2 cellular contexts compared by ENCODE assay signal in the genomic region with DNA sequence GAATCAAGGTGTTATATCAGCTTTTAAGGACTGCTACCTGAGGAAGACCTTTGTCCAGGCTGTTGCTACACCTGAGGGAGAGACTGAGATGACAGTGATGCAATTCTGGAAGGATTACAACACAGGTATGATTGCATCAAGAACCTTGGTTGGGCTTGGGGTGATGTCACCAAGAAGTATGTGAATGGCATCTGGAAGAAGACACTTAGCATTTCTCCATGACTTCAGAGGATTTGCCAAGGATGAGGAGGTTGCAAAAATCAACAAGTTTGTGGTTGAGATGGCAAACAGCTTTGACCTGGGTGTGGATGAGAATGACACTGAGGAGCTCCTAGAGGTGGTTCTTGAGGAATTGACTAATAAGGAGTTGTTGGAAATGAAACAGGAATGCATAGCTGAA.
TF ChIP-seq lines count a peak whose summit lies in the region.

No MANE protein-coding gene starts in this region.

TF ChIP-seq in A549, 52 proteins besides CTCF, POLR2A, EP300 and RAD21 (continued from another document):
- TF ChIP-seq KDM1A (IDR thresholded peaks at IDR 0.05; ENCODE audit: low read depth) = no peak
- no peak for TF ChIP-seq CBX2 (IDR thresholded peaks at IDR 0.05; ENCODE audit: borderline replicate concordance, low read depth)
- no peak; the same call in 2 of the 3 replicates for TF ChIP-seq BCL3 (IDR thresholded peaks at IDR 0.05)
- peak; percentile 30; the same call in 1 of the 2 replicates for TF ChIP-seq JUNB (IDR thresholded peaks at IDR 0.05)
- TF ChIP-seq NPAS2 (CRISPR knock-in tag; IDR thresholded peaks at IDR 0.05; ENCODE audit: borderline replicate concordance) = no peak
- TF ChIP-seq CEBPB (IDR thresholded peaks at IDR 0.05) = peak; percentile 72 to 92
- TF ChIP-seq PBX3 (IDR thresholded peaks at IDR 0.05) = no peak
- no peak for TF ChIP-seq CHD2 (IDR thresholded peaks at IDR 0.05; ENCODE audit: low read length, partially characterized antibody)
- TF ChIP-seq NR3C1 (IDR thresholded peaks at IDR 0.05) = no peak
- peak in 1 of 2 experiments; percentile 42; a peak in 2 of 5 replicates for TF ChIP-seq JUN (IDR thresholded peaks at IDR 0.05)
- no peak for TF ChIP-seq HOXB13 (CRISPR knock-in tag; IDR thresholded peaks at IDR 0.05; ENCODE audit: low read depth)
- no peak for TF ChIP-seq ZC3H11A (IDR thresholded peaks at IDR 0.05)
- peak; percentile 89 for TF ChIP-seq HES2 (IDR thresholded peaks at IDR 0.05)
- no peak for TF ChIP-seq GATA3 (IDR thresholded peaks at IDR 0.05; ENCODE audit: borderline replicate concordance)
- TF ChIP-seq SMC3 (IDR thresholded peaks at IDR 0.05) = no peak
- no peak for TF ChIP-seq RFX5 (IDR thresholded peaks at IDR 0.05)
- TF ChIP-seq ELK1 (IDR thresholded peaks at IDR 0.05; ENCODE audit: low read depth, low read length) = no peak
- TF ChIP-seq, protein P1, sequence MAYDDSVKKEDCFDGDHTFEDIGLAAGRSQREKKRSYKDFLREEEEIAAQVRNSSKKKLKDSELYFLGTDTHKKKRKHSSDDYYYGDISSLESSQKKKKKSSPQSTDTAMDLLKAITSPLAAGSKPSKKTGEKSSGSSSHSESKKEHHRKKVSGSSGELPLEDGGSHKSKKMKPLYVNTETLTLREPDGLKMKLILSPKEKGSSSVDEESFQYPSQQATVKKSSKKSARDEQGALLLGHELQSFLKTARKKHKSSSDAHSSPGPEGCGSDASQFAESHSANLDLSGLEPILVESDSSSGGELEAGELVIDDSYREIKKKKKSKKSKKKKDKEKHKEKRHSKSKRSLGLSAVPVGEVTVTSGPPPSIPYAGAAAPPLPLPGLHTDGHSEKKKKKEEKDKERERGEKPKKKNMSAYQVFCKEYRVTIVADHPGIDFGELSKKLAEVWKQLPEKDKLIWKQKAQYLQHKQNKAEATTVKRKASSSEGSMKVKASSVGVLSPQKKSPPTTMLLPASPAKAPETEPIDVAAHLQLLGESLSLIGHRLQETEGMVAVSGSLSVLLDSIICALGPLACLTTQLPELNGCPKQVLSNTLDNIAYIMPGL (CRISPR knock-in tag; IDR thresholded peaks at IDR 0.05; ENCODE audit: borderline replicate concordance) = no peak
- no peak for TF ChIP-seq RARB (CRISPR knock-in tag; IDR thresholded peaks at IDR 0.05)

TF ChIP-seq in K562, 482 proteins besides CTCF, POLR2A, EP300 and RAD21 (continued from another document):
- TF ChIP-seq ZBTB5 (IDR thresholded peaks at IDR 0.05) = no peak
- TF ChIP-seq TCF7 (IDR thresholded peaks at IDR 0.05; ENCODE audit: borderline replicate concordance) = no peak
- TF ChIP-seq SMAD1 (IDR thresholded peaks at IDR 0.05; ENCODE audit: low read depth, low read length, partially characterized antibody) = no peak
- no peak for TF ChIP-seq THRAP3 (IDR thresholded peaks at IDR 0.05; ENCODE audit: borderline replicate concordance)
- TF ChIP-seq HINFP (tag; conservative IDR thresholded peaks at IDR 0.05; ENCODE audit: low read depth) = no peak
- TF ChIP-seq CEBPG (CRISPR knock-in tag; IDR thresholded peaks at IDR 0.05) = no peak
- TF ChIP-seq CEBPG (tag; conservative IDR thresholded peaks at IDR 0.05 in 1 of 2, IDR thresholded peaks at IDR 0.05 in 1 of 2) = 0 out of 4 replicates have a peak, but pooled peaks of 1 of the 2 experiments have one; percentile 29
- TF ChIP-seq MYBL2 (IDR thresholded peaks at IDR 0.05; ENCODE audit: low read depth) = no peak
- TF ChIP-seq MYBL2 (CRISPR knock-in tag; IDR thresholded peaks at IDR 0.05; ENCODE audit: borderline replicate concordance) = no peak
- TF ChIP-seq CEBPB (tag; IDR thresholded peaks at IDR 0.05) = peak; percentile 41; the same call in 1 of the 2 replicates
- TF ChIP-seq SFPQ (IDR thresholded peaks at IDR 0.05; ENCODE audit: low read depth, low read length) = no peak
- TF ChIP-seq ILF3 (IDR thresholded peaks at IDR 0.05; ENCODE audit: borderline replicate concordance) = no peak
- TF ChIP-seq ZNF274 (IDR thresholded peaks at IDR 0.05; ENCODE audit: borderline replicate concordance, low read depth, low read length) = no peak
- TF ChIP-seq PRPF4 (IDR thresholded peaks at IDR 0.05; ENCODE audit: insufficient read depth, low read depth, low read length, poor library complexity, severe bottlenecking) = no peak
- no peak for TF ChIP-seq SIN3A (IDR thresholded peaks at IDR 0.05; ENCODE audit: borderline replicate concordance in 2 of 2, control insufficient read depth in 1 of 2, low read depth in 2 of 2, low read length in 2 of 2)
- no peak for TF ChIP-seq RREB1 (CRISPR knock-in tag; IDR thresholded peaks at IDR 0.05)
- no peak for TF ChIP-seq CSDE1 (IDR thresholded peaks at IDR 0.05)
- TF ChIP-seq, protein P2, sequence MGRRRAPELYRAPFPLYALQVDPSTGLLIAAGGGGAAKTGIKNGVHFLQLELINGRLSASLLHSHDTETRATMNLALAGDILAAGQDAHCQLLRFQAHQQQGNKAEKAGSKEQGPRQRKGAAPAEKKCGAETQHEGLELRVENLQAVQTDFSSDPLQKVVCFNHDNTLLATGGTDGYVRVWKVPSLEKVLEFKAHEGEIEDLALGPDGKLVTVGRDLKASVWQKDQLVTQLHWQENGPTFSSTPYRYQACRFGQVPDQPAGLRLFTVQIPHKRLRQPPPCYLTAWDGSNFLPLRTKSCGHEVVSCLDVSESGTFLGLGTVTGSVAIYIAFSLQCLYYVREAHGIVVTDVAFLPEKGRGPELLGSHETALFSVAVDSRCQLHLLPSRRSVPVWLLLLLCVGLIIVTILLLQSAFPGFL (CRISPR knock-in tag; IDR thresholded peaks at IDR 0.05) = no peak
- no peak for TF ChIP-seq JUNB (CRISPR knock-in tag; conservative IDR thresholded peaks at IDR 0.05)
TF ChIP-seq in K562: peak in this region for 3.
